Comparison of ENCODE assay signal across 1 cellular context in the genomic region with DNA sequence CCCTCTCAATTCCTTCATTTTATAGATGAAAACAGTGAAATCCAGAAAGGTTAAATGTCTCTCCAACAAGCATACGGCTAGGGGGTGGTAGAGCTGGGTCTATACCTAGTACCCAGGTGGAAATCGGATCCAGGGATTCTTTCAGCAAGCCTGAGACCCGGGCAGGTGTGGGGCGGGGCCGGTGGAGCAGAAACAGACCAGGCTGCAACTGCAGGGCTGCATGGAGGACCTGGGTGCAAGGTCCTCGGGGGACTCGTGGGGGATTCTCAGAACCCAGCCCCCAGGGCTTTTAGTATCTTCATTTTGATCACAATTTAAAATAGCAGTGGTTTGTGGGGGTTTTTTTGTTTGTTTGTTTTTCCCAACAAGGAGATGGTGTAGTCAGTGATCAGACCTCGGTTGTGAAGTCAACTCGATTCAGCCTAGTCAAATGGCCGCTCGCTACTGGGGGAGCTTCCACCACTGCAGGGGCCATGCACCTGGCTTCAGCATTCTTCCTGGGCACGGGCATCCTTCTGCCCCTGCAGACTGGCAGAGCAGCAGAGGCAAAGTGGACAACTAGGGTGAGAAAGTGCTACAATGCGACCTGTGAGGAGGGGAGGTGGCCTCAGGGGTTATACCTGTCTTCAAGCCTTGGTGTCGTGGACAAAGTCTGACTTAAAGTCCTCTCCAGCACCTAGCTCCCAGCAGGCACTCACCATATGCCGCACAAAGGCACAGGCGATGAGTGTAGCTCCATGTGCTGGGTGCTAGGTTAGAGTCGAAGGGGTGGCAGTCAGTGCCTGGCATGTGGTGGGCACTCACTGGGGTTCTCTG.
TF ChIP-seq lines count a peak whose summit lies in the region.

No MANE protein-coding gene starts in this region.

TF ChIP-seq in HepG2, 621 proteins besides CTCF, POLR2A, EP300 and RAD21 (continued from another document and continues in another):
- TF ChIP-seq NFAT5 (CRISPR knock-in tag; IDR thresholded peaks at IDR 0.05): no peak
- TF ChIP-seq HES4 (CRISPR knock-in tag; IDR thresholded peaks at IDR 0.05; ENCODE audit: borderline replicate concordance): no peak
- no peak for TF ChIP-seq TGIF2 (CRISPR knock-in tag; IDR thresholded peaks at IDR 0.05)
- TF ChIP-seq TAF1 (CRISPR knock-in tag; IDR thresholded peaks at IDR 0.05): peak; percentile 17; the same call in 1 of the 2 replicates
- TF ChIP-seq ZNF598 (CRISPR knock-in tag; IDR thresholded peaks at IDR 0.05; ENCODE audit: borderline replicate concordance): no peak
- no peak for TF ChIP-seq ZFP37 (CRISPR knock-in tag; IDR thresholded peaks at IDR 0.05; ENCODE audit: borderline replicate concordance)
- no peak for TF ChIP-seq NFYB (CRISPR knock-in tag; IDR thresholded peaks at IDR 0.05)
- TF ChIP-seq, protein P1, sequence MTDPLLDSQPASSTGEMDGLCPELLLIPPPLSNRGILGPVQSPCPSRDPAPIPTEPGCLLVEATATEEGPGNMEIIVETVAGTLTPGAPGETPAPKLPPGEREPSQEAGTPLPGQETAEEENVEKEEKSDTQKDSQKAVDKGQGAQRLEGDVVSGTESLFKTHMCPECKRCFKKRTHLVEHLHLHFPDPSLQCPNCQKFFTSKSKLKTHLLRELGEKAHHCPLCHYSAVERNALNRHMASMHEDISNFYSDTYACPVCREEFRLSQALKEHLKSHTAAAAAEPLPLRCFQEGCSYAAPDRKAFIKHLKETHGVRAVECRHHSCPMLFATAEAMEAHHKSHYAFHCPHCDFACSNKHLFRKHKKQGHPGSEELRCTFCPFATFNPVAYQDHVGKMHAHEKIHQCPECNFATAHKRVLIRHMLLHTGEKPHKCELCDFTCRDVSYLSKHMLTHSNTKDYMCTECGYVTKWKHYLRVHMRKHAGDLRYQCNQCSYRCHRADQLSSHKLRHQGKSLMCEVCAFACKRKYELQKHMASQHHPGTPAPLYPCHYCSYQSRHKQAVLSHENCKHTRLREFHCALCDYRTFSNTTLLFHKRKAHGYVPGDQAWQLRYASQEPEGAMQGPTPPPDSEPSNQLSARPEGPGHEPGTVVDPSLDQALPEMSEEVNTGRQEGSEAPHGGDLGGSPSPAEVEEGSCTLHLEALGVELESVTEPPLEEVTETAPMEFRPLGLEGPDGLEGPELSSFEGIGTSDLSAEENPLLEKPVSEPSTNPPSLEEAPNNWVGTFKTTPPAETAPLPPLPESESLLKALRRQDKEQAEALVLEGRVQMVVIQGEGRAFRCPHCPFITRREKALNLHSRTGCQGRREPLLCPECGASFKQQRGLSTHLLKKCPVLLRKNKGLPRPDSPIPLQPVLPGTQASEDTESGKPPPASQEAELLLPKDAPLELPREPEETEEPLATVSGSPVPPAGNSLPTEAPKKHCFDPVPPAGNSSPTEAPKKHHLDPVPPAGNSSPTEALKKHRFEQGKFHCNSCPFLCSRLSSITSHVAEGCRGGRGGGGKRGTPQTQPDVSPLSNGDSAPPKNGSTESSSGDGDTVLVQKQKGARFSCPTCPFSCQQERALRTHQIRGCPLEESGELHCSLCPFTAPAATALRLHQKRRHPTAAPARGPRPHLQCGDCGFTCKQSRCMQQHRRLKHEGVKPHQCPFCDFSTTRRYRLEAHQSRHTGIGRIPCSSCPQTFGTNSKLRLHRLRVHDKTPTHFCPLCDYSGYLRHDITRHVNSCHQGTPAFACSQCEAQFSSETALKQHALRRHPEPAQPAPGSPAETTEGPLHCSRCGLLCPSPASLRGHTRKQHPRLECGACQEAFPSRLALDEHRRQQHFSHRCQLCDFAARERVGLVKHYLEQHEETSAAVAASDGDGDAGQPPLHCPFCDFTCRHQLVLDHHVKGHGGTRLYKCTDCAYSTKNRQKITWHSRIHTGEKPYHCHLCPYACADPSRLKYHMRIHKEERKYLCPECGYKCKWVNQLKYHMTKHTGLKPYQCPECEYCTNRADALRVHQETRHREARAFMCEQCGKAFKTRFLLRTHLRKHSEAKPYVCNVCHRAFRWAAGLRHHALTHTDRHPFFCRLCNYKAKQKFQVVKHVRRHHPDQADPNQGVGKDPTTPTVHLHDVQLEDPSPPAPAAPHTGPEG (CRISPR knock-in tag; IDR thresholded peaks at IDR 0.05): no peak
- no peak for TF ChIP-seq ZNF143 (CRISPR knock-in tag; IDR thresholded peaks at IDR 0.05)
- no peak for TF ChIP-seq MATR3 (CRISPR knock-in tag; IDR thresholded peaks at IDR 0.05)
- no peak for TF ChIP-seq PAF1 (CRISPR knock-in tag; IDR thresholded peaks at IDR 0.05)
- TF ChIP-seq FOXJ3 (CRISPR knock-in tag; IDR thresholded peaks at IDR 0.05; ENCODE audit: borderline replicate concordance): no peak
- 0 out of 2 replicates have a peak, but pooled peaks have one; percentile 33 for TF ChIP-seq SMYD3 (CRISPR knock-in tag; IDR thresholded peaks at IDR 0.05)
- 0 out of 2 replicates have a peak, but pooled peaks have one; percentile 33 for TF ChIP-seq ZNF556 (CRISPR knock-in tag; IDR thresholded peaks at IDR 0.05; ENCODE audit: borderline replicate concordance)
- peak; percentile 72; the same call in 1 of the 2 replicates for TF ChIP-seq ZMYM4 (CRISPR knock-in tag; IDR thresholded peaks at IDR 0.05)
- no peak for TF ChIP-seq NCOA2 (CRISPR knock-in tag; IDR thresholded peaks at IDR 0.05)
- TF ChIP-seq, protein P2, sequence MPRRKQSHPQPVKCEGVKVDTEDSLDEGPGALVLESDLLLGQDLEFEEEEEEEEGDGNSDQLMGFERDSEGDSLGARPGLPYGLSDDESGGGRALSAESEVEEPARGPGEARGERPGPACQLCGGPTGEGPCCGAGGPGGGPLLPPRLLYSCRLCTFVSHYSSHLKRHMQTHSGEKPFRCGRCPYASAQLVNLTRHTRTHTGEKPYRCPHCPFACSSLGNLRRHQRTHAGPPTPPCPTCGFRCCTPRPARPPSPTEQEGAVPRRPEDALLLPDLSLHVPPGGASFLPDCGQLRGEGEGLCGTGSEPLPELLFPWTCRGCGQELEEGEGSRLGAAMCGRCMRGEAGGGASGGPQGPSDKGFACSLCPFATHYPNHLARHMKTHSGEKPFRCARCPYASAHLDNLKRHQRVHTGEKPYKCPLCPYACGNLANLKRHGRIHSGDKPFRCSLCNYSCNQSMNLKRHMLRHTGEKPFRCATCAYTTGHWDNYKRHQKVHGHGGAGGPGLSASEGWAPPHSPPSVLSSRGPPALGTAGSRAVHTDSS (CRISPR knock-in tag; conservative IDR thresholded peaks at IDR 0.05): no peak
- 0 out of 2 replicates have a peak, but pooled peaks have one; percentile 11 for TF ChIP-seq ZNF770 (CRISPR knock-in tag; IDR thresholded peaks at IDR 0.05)
- no peak for TF ChIP-seq ZNF280B (CRISPR knock-in tag; IDR thresholded peaks at IDR 0.05; ENCODE audit: borderline replicate concordance)
- TF ChIP-seq ZNF20 (CRISPR knock-in tag; IDR thresholded peaks at IDR 0.05): no peak
- no peak for TF ChIP-seq SRSF1 (optimal IDR thresholded peaks at IDR 0.05; ENCODE audit: low read depth, low read length)
- no peak for TF ChIP-seq ZNF816 (CRISPR knock-in tag; IDR thresholded peaks at IDR 0.05; ENCODE audit: borderline replicate concordance)
- TF ChIP-seq KAT2B (IDR thresholded peaks at IDR 0.05; ENCODE audit: borderline replicate concordance, low read depth, low read length): no peak
- TF ChIP-seq, protein P3, sequence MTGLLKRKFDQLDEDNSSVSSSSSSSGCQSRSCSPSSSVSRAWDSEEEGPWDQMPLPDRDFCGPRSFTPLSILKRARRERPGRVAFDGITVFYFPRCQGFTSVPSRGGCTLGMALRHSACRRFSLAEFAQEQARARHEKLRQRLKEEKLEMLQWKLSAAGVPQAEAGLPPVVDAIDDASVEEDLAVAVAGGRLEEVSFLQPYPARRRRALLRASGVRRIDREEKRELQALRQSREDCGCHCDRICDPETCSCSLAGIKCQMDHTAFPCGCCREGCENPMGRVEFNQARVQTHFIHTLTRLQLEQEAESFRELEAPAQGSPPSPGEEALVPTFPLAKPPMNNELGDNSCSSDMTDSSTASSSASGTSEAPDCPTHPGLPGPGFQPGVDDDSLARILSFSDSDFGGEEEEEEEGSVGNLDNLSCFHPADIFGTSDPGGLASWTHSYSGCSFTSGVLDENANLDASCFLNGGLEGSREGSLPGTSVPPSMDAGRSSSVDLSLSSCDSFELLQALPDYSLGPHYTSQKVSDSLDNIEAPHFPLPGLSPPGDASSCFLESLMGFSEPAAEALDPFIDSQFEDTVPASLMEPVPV (CRISPR knock-in tag; IDR thresholded peaks at IDR 0.05): peak; percentile 69
- TF ChIP-seq MAF1 (CRISPR knock-in tag; IDR thresholded peaks at IDR 0.05; ENCODE audit: borderline replicate concordance): no peak
- no peak for TF ChIP-seq HOXA9 (CRISPR knock-in tag; IDR thresholded peaks at IDR 0.05; ENCODE audit: borderline replicate concordance)
- TF ChIP-seq, protein P4, sequence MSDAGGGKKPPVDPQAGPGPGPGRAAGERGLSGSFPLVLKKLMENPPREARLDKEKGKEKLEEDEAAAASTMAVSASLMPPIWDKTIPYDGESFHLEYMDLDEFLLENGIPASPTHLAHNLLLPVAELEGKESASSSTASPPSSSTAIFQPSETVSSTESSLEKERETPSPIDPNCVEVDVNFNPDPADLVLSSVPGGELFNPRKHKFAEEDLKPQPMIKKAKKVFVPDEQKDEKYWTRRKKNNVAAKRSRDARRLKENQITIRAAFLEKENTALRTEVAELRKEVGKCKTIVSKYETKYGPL (CRISPR knock-in tag; IDR thresholded peaks at IDR 0.05): no peak
- no peak; the same call in 1 of the 2 replicates for TF ChIP-seq ZNF788 (CRISPR knock-in tag; IDR thresholded peaks at IDR 0.05; ENCODE audit: borderline replicate concordance)
- no peak for TF ChIP-seq ZNF124 (CRISPR knock-in tag; IDR thresholded peaks at IDR 0.05)
- no peak for TF ChIP-seq CCDC6 (CRISPR knock-in tag; IDR thresholded peaks at IDR 0.05)
- TF ChIP-seq EHMT2 (IDR thresholded peaks at IDR 0.05; ENCODE audit: borderline replicate concordance, low read depth, low read length): no peak
- no peak for TF ChIP-seq KDM6A (CRISPR knock-in tag; IDR thresholded peaks at IDR 0.05; ENCODE audit: low read depth)
- TF ChIP-seq FIP1L1 (IDR thresholded peaks at IDR 0.05; ENCODE audit: borderline replicate concordance, insufficient read depth, low read depth, low read length): no peak
- TF ChIP-seq IRF9 (CRISPR knock-in tag; IDR thresholded peaks at IDR 0.05; ENCODE audit: borderline replicate concordance): 0 out of 2 replicates have a peak, but pooled peaks have one; percentile 59
- TF ChIP-seq ZNF607 (CRISPR knock-in tag; IDR thresholded peaks at IDR 0.05; ENCODE audit: borderline replicate concordance): no peak; the same call in 1 of the 2 replicates
